ENCODE assay signal across 2 cellular contexts in genomic region chr13:97353927-97354326, GRCh38.
TF ChIP-seq lines count a peak whose summit lies in the region.

No MANE protein-coding gene starts in this region.

TF ChIP-seq in IMR-90, 13 proteins besides CTCF, POLR2A, EP300 and RAD21:
- TF ChIP-seq, protein P1, sequence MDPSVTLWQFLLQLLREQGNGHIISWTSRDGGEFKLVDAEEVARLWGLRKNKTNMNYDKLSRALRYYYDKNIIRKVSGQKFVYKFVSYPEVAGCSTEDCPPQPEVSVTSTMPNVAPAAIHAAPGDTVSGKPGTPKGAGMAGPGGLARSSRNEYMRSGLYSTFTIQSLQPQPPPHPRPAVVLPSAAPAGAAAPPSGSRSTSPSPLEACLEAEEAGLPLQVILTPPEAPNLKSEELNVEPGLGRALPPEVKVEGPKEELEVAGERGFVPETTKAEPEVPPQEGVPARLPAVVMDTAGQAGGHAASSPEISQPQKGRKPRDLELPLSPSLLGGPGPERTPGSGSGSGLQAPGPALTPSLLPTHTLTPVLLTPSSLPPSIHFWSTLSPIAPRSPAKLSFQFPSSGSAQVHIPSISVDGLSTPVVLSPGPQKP (IDR thresholded peaks at IDR 0.05; ENCODE audit: borderline replicate concordance, low read depth, low read length), result no peak
- TF ChIP-seq FOS (IDR thresholded peaks at IDR 0.05; ENCODE audit: low read depth, low read length), result 0 out of 2 replicates have a peak, but pooled peaks have one; percentile 11
- no peak for TF ChIP-seq CHD1 (IDR thresholded peaks at IDR 0.05; ENCODE audit: low read depth, low read length)
- no peak for TF ChIP-seq MAFK (IDR thresholded peaks at IDR 0.05; ENCODE audit: low read depth, low read length)
- TF ChIP-seq NFE2L2 (IDR thresholded peaks at IDR 0.05; ENCODE audit: low read depth, low read length), result no peak

TF ChIP-seq in HepG2, 621 proteins besides CTCF, POLR2A, EP300 and RAD21 (continued from another document):
- TF ChIP-seq SYNCRIP (IDR thresholded peaks at IDR 0.05; ENCODE audit: insufficient read depth, low read depth, low read length), result no peak
- no peak for TF ChIP-seq HNF1B (CRISPR knock-in tag; IDR thresholded peaks at IDR 0.05)
- TF ChIP-seq SOX13 (IDR thresholded peaks at IDR 0.05), result no peak
- TF ChIP-seq SOX13 (CRISPR knock-in tag; conservative IDR thresholded peaks at IDR 0.05 in 1 of 2, IDR thresholded peaks at IDR 0.05 in 1 of 2), result no peak
- TF ChIP-seq PHB2 (IDR thresholded peaks at IDR 0.05; ENCODE audit: partially characterized antibody), result no peak
- TF ChIP-seq ZFP36 (IDR thresholded peaks at IDR 0.05; ENCODE audit: borderline replicate concordance, low read depth, low read length, partially characterized antibody), result no peak
- TF ChIP-seq, protein P2, sequence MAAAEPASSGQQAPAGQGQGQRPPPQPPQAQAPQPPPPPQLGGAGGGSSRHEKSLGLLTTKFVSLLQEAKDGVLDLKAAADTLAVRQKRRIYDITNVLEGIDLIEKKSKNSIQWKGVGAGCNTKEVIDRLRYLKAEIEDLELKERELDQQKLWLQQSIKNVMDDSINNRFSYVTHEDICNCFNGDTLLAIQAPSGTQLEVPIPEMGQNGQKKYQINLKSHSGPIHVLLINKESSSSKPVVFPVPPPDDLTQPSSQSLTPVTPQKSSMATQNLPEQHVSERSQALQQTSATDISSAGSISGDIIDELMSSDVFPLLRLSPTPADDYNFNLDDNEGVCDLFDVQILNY (CRISPR knock-in tag; conservative IDR thresholded peaks at IDR 0.05), result no peak
- TF ChIP-seq ZNF652 (CRISPR knock-in tag; IDR thresholded peaks at IDR 0.05; ENCODE audit: borderline replicate concordance, low read depth), result no peak
- TF ChIP-seq MTA3 (CRISPR knock-in tag; IDR thresholded peaks at IDR 0.05), result no peak
- no peak for TF ChIP-seq ZNF747 (CRISPR knock-in tag; IDR thresholded peaks at IDR 0.05; ENCODE audit: borderline replicate concordance)
- no peak for TF ChIP-seq CENPT (CRISPR knock-in tag; IDR thresholded peaks at IDR 0.05; ENCODE audit: low read depth)
